ENCODE assay signal across 1 cellular context in the genomic region with DNA sequence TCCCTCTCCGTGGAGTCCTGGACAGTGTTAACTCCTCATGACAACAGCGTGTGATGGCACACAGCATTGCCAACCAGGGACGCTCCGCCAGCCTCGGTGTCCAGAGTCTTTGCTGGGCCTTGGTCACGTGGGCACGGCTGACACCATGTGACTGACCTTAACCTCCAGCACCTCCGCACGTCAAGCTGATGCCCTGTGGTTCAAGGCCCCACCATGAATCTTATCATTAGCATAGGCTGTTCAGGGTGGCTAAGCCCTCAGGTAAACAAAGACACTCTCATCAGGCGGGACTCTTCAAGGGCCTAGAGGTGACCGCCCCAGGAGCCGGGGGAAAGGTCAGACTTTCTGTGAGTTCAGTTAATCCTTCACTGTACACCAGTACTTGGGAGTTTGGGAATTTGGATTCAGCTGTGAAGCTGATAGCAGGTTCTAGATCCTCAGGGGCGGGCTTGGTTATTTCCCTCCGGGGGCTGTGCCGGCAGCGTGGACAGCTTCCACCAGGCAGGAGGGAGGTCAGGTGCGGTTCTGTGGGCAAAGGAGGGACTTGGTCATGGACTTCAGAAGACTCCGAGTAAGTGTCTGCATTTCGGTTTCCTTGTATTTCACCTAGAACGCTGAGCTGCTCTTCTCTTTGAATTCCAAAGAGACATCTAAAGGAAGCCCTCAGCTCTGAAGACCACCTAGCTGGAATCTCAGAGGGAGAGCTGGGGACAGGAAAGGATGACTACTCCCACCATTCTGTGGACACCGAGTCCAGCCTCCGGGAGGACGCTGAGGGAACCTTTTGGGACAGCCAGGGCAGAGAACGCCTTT.
TF ChIP-seq lines count a peak whose summit lies in the region.

No MANE protein-coding gene starts in this region.

TF ChIP-seq in HepG2, 621 proteins besides CTCF, POLR2A, EP300 and RAD21 (continued from another document and continues in another):
- TF ChIP-seq, protein P1, sequence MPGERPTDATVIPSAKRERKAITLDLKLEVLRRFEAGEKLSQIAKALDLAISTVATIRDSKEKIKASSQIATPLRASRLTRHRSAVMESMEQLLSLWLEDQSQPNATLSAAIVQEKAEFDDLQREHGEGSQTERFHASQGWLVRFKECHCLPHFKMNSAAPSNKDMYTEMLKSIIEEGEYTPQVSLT (CRISPR knock-in tag; IDR thresholded peaks at IDR 0.05; ENCODE audit: borderline replicate concordance, low read depth) = 0 out of 2 replicates have a peak, but pooled peaks have one; percentile 37
- TF ChIP-seq HNRNPL (IDR thresholded peaks at IDR 0.05; ENCODE audit: low read depth, low read length) (peak; percentile 83), ZNF713 (CRISPR knock-in tag; IDR thresholded peaks at IDR 0.05) (peak; percentile 97; the same call in 1 of the 2 replicates), RARA (CRISPR knock-in tag; IDR thresholded peaks at IDR 0.05) (peak; percentile 100), NFYB (CRISPR knock-in tag; IDR thresholded peaks at IDR 0.05) (no peak; the same call in 1 of the 2 replicates), HNF4A (CRISPR knock-in tag; IDR thresholded peaks at IDR 0.05) (peak; percentile 99), GABPB1 (CRISPR knock-in tag; IDR thresholded peaks at IDR 0.05) (peak; percentile 78), ZNF773 (CRISPR knock-in tag; IDR thresholded peaks at IDR 0.05; ENCODE audit: borderline replicate concordance) (0 out of 2 replicates have a peak, but pooled peaks have one; percentile 83), HNF4G (IDR thresholded peaks at IDR 0.05; ENCODE audit: borderline replicate concordance, low read depth, low read length) (peak; percentile 95), HNF4G (CRISPR knock-in tag; IDR thresholded peaks at IDR 0.05; ENCODE audit: borderline replicate concordance, low read depth) (peak; percentile 98), ZNF772 (CRISPR knock-in tag; IDR thresholded peaks at IDR 0.05) (peak; percentile 100), RFX3 (CRISPR knock-in tag; IDR thresholded peaks at IDR 0.05) (no peak), MAF1 (CRISPR knock-in tag; IDR thresholded peaks at IDR 0.05; ENCODE audit: borderline replicate concordance) (no peak), AHR (CRISPR knock-in tag; IDR thresholded peaks at IDR 0.05) (peak; percentile 96), FIP1L1 (IDR thresholded peaks at IDR 0.05; ENCODE audit: borderline replicate concordance, insufficient read depth, low read depth, low read length) (no peak), KAT8 (CRISPR knock-in tag; IDR thresholded peaks at IDR 0.05) (peak; percentile 92), HDAC6 (IDR thresholded peaks at IDR 0.05; ENCODE audit: low read depth, low read length) (no peak), RNF2 (conservative IDR thresholded peaks at IDR 0.05; ENCODE audit: low read depth) (peak; percentile 95), ZNF83 (CRISPR knock-in tag; IDR thresholded peaks at IDR 0.05; ENCODE audit: borderline replicate concordance) (peak; percentile 89; the same call in 1 of the 2 replicates), YY1 (IDR thresholded peaks at IDR 0.05; ENCODE audit: insufficient read depth, insufficient replicate concordance, low read depth, low read length) (peak; percentile 55), ELF4 (CRISPR knock-in tag; IDR thresholded peaks at IDR 0.05; ENCODE audit: borderline replicate concordance) (no peak), ZNF883 (CRISPR knock-in tag; IDR thresholded peaks at IDR 0.05; ENCODE audit: not compliant biosample characterization) (no peak), SRSF9 (IDR thresholded peaks at IDR 0.05; ENCODE audit: borderline replicate concordance, insufficient read depth, low read depth, low read length, poor library complexity, severe bottlenecking) (no peak), MXI1 (IDR thresholded peaks at IDR 0.05; ENCODE audit: borderline replicate concordance, low read depth, low read length) (0 out of 3 replicates have a peak, but pooled peaks have one; percentile 69), ZNF816 (CRISPR knock-in tag; IDR thresholded peaks at IDR 0.05; ENCODE audit: borderline replicate concordance) (no peak), ZNF317 (CRISPR knock-in tag; IDR thresholded peaks at IDR 0.05) (peak; percentile 80), EED (CRISPR knock-in tag; IDR thresholded peaks at IDR 0.05) (no peak), ZNF570 (CRISPR knock-in tag; IDR thresholded peaks at IDR 0.05; ENCODE audit: borderline replicate concordance) (peak; percentile 98; the same call in 1 of the 2 replicates), GATAD1 (CRISPR knock-in tag; IDR thresholded peaks at IDR 0.05) (peak; percentile 80), ZNF205 (CRISPR knock-in tag; IDR thresholded peaks at IDR 0.05) (peak; percentile 97), MEIS2 (CRISPR knock-in tag; IDR thresholded peaks at IDR 0.05) (peak; percentile 99), ZBTB8A (CRISPR knock-in tag; IDR thresholded peaks at IDR 0.05; ENCODE audit: borderline replicate concordance, low read depth) (peak; percentile 88; the same call in 1 of the 2 replicates), ZFP62 (CRISPR knock-in tag; IDR thresholded peaks at IDR 0.05) (no peak), MEIS1 (CRISPR knock-in tag; IDR thresholded peaks at IDR 0.05; ENCODE audit: borderline replicate concordance) (peak; percentile 100), ZNF546 (CRISPR knock-in tag; conservative IDR thresholded peaks at IDR 0.05) (peak; percentile 69; the same call in 1 of the 2 replicates)
- TF ChIP-seq, protein P2, sequence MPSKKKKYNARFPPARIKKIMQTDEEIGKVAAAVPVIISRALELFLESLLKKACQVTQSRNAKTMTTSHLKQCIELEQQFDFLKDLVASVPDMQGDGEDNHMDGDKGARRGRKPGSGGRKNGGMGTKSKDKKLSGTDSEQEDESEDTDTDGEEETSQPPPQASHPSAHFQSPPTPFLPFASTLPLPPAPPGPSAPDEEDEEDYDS (CRISPR knock-in tag; IDR thresholded peaks at IDR 0.05) = peak; percentile 70
- TF ChIP-seq, protein P3, sequence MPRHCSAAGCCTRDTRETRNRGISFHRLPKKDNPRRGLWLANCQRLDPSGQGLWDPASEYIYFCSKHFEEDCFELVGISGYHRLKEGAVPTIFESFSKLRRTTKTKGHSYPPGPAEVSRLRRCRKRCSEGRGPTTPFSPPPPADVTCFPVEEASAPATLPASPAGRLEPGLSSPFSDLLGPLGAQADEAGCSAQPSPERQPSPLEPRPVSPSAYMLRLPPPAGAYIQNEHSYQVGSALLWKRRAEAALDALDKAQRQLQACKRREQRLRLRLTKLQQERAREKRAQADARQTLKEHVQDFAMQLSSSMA (CRISPR knock-in tag; IDR thresholded peaks at IDR 0.05) = peak; percentile 92
- TF ChIP-seq, protein P4, sequence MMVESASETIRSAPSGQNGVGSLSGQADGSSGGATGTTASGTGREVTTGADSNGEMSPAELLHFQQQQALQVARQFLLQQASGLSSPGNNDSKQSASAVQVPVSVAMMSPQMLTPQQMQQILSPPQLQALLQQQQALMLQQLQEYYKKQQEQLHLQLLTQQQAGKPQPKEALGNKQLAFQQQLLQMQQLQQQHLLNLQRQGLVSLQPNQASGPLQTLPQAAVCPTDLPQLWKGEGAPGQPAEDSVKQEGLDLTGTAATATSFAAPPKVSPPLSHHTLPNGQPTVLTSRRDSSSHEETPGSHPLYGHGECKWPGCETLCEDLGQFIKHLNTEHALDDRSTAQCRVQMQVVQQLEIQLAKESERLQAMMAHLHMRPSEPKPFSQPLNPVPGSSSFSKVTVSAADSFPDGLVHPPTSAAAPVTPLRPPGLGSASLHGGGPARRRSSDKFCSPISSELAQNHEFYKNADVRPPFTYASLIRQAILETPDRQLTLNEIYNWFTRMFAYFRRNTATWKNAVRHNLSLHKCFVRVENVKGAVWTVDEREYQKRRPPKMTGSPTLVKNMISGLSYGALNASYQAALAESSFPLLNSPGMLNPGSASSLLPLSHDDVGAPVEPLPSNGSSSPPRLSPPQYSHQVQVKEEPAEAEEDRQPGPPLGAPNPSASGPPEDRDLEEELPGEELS (CRISPR knock-in tag; IDR thresholded peaks at IDR 0.05) = peak; percentile 97
- TF ChIP-seq, protein P5, sequence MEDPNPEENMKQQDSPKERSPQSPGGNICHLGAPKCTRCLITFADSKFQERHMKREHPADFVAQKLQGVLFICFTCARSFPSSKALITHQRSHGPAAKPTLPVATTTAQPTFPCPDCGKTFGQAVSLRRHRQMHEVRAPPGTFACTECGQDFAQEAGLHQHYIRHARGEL (CRISPR knock-in tag; IDR thresholded peaks at IDR 0.05) = peak; percentile 67; the same call in 1 of the 2 replicates
- TF ChIP-seq, protein P6, sequence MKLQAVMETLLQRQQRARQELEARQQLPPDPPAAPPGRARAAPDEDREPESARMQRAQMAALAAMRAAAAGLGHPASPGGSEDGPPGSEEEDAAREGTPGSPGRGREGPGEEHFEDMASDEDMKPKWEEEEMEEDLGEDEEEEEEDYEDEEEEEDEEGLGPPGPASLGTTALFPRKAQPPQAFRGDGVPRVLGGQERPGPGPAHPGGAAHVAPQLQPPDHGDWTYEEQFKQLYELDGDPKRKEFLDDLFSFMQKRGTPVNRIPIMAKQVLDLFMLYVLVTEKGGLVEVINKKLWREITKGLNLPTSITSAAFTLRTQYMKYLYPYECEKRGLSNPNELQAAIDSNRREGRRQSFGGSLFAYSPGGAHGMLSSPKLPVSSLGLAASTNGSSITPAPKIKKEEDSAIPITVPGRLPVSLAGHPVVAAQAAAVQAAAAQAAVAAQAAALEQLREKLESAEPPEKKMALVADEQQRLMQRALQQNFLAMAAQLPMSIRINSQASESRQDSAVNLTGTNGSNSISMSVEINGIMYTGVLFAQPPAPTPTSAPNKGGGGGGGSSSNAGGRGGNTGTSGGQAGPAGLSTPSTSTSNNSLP (IDR thresholded peaks at IDR 0.05; ENCODE audit: low read depth, low read length) = peak; percentile 66; the same call in 1 of the 2 replicates
- TF ChIP-seq, protein P7, sequence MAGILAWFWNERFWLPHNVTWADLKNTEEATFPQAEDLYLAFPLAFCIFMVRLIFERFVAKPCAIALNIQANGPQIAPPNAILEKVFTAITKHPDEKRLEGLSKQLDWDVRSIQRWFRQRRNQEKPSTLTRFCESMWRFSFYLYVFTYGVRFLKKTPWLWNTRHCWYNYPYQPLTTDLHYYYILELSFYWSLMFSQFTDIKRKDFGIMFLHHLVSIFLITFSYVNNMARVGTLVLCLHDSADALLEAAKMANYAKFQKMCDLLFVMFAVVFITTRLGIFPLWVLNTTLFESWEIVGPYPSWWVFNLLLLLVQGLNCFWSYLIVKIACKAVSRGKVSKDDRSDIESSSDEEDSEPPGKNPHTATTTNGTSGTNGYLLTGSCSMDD (CRISPR knock-in tag; IDR thresholded peaks at IDR 0.05) = peak; percentile 61; the same call in 1 of the 2 replicates
- TF ChIP-seq, protein P8, sequence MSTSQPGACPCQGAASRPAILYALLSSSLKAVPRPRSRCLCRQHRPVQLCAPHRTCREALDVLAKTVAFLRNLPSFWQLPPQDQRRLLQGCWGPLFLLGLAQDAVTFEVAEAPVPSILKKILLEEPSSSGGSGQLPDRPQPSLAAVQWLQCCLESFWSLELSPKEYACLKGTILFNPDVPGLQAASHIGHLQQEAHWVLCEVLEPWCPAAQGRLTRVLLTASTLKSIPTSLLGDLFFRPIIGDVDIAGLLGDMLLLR (CRISPR knock-in tag; IDR thresholded peaks at IDR 0.05) = peak; percentile 69; the same call in 1 of the 2 replicates
- TF ChIP-seq, protein P9, sequence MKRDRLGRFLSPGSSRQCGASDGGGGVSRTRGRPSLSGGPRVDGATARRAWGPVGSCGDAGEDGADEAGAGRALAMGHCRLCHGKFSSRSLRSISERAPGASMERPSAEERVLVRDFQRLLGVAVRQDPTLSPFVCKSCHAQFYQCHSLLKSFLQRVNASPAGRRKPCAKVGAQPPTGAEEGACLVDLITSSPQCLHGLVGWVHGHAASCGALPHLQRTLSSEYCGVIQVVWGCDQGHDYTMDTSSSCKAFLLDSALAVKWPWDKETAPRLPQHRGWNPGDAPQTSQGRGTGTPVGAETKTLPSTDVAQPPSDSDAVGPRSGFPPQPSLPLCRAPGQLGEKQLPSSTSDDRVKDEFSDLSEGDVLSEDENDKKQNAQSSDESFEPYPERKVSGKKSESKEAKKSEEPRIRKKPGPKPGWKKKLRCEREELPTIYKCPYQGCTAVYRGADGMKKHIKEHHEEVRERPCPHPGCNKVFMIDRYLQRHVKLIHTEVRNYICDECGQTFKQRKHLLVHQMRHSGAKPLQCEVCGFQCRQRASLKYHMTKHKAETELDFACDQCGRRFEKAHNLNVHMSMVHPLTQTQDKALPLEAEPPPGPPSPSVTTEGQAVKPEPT (CRISPR knock-in tag; IDR thresholded peaks at IDR 0.05; ENCODE audit: low read depth) = peak; percentile 99
- TF ChIP-seq, protein P10, sequence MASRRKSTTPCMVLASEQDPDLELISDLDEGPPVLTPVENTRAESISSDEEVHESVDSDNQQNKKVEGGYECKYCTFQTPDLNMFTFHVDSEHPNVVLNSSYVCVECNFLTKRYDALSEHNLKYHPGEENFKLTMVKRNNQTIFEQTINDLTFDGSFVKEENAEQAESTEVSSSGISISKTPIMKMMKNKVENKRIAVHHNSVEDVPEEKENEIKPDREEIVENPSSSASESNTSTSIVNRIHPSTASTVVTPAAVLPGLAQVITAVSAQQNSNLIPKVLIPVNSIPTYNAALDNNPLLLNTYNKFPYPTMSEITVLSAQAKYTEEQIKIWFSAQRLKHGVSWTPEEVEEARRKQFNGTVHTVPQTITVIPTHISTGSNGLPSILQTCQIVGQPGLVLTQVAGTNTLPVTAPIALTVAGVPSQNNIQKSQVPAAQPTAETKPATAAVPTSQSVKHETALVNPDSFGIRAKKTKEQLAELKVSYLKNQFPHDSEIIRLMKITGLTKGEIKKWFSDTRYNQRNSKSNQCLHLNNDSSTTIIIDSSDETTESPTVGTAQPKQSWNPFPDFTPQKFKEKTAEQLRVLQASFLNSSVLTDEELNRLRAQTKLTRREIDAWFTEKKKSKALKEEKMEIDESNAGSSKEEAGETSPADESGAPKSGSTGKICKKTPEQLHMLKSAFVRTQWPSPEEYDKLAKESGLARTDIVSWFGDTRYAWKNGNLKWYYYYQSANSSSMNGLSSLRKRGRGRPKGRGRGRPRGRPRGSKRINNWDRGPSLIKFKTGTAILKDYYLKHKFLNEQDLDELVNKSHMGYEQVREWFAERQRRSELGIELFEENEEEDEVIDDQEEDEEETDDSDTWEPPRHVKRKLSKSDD (CRISPR knock-in tag; IDR thresholded peaks at IDR 0.05; ENCODE audit: low read depth) = peak; percentile 97
- TF ChIP-seq, protein P11, sequence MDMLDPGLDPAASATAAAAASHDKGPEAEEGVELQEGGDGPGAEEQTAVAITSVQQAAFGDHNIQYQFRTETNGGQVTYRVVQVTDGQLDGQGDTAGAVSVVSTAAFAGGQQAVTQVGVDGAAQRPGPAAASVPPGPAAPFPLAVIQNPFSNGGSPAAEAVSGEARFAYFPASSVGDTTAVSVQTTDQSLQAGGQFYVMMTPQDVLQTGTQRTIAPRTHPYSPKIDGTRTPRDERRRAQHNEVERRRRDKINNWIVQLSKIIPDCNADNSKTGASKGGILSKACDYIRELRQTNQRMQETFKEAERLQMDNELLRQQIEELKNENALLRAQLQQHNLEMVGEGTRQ (IDR thresholded peaks at IDR 0.05; ENCODE audit: low read depth, low read length) = peak; percentile 99
- TF ChIP-seq, protein P11 (CRISPR knock-in tag; IDR thresholded peaks at IDR 0.05; ENCODE audit: borderline replicate concordance) = peak; percentile 98; the same call in 1 of the 2 replicates
